ENCODE assay signal across 19 cellular contexts in the genomic region with DNA sequence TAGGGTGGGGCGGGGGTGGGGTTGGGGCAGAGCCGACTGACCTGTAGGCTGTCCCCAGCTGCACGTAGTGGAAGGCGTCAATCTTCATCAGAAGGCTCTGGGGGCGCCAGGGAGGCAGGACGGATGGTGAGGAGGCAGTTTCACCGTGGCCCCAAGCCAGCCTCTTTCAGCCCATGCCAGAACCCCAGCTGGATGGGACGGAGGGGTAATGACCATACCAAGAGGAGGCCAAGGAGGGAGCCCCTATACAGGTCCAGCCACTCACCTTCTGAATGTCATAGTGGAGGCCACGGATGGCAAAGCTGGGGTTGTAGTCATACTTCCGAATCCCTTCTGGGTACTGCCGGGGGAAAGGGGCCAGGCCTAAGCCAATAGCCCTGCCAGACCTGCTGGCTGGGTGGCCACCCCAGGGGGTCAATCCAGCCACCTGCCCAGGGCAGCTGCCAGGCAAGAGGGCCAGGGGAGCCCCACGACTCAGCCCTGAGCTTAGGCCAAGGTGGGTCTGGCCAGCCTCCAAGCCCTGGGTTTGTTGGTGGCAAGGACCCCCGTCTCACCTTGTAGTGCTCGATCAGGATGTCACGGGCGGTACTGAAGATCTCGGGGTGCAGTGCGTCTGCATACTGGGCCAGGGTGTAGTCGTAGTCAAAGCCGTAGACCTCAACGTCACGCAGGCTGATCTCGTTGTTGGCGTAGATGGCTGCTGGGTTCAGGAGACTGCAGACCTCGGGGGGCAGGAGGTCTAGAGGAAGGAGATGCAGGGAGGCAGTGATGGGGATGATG. TPM values are rescaled to one million over a fixed set of nuclear protein-coding genes. Genes with fewer than 3 reads are reported as not detected.
DNase-seq lines count a peak whose midpoint lies in the region; ATAC-seq, FAIRE-seq and TF ChIP-seq lines count a peak whose summit lies in the region.
"Had no signal": no experiment of that assay in that cellular context is flagged by ENCODE, and none has a peak within 500 bp of the region (broad histone marks: within the 10 kb centered on the region; RNA-seq: fewer than 3 reads in every experiment).

No MANE protein-coding gene starts in this region.

- no peaks in the 10 kb centered on the region for H4K20me1 ChIP-seq in endothelial cell of umbilical vein (replicated peaks; ENCODE audit: control insufficient read depth, extremely low read depth, insufficient read depth, low read length)

- H3K27ac ChIP-seq in endothelial cell of umbilical vein (ENCODE audit: insufficient read depth, low read depth, low read length) (no peak overlapping the region), upper lobe of right lung (no peak overlapping the region)

- peaks cover 2% of the 10 kb centered on the region for H3K4me1 Mint-ChIP-seq in activated naive CD8-positive, alpha-beta T cell treated with anti-CD3 and anti-CD28 coated beads, Interleukin-2, amount 10 ng/mL, durations not matched to agents 7 days and 5 days
- H3K4me1 Mint-ChIP-seq in activated naive CD8-positive, alpha-beta T cell treated with anti-CD3 and anti-CD28 coated beads for 36 hours = peaks cover 6% of the 10 kb centered on the region
- H3K4me1 Mint-ChIP-seq: activated naive CD4-positive, alpha-beta T cell treated with anti-CD3 and anti-CD28 coated beads, Interleukin-2, amount 50 U/mL, for 24 hours had no signal

- H3K79me2 ChIP-seq in endothelial cell of umbilical vein (ENCODE audit: control insufficient read depth, insufficient read depth, low read length) = peaks cover 41% of the 10 kb centered on the region

- no peaks in the 10 kb centered on the region for H3K27me3 ChIP-seq in endothelial cell of umbilical vein (ENCODE audit: control insufficient read depth in 2 of 2, insufficient read depth in 2 of 2, low read length in 2 of 2)
- no peaks in the 10 kb centered on the region for H3K27me3 ChIP-seq in upper lobe of right lung
- H3K27me3 ChIP-seq: tibial nerve had no signal

- DNase-seq in activated naive CD8-positive, alpha-beta T cell treated with anti-CD3 and anti-CD28 coated beads, Interleukin-2, amount 10 ng/mL, durations not matched to agents 7 days and 5 days = peak; percentile 27
- no peak for DNase-seq in activated naive CD8-positive, alpha-beta T cell treated with anti-CD3 and anti-CD28 coated beads for 36 hours
- DNase-seq in endothelial cell of umbilical vein (ENCODE audit: low read depth, low spot score) (no peak), mesenteric fat pad (ENCODE audit: low spot score) (peak; percentile 81), upper lobe of right lung (peak; percentile 62), G401 (ENCODE audit: low spot score) (no peak), NCI-H1105 treated with DMSO at 0.1 percent for 48 hours (lab: John Stamatoyannopoulos, UW) (no peak), NCI-H2029 (lab: John Stamatoyannopoulos, UW) (no peak)
- DNase-seq: activated CD8-positive, alpha-beta memory T cell treated with anti-CD3 and anti-CD28 coated beads, Interleukin-2, amount 10 ng/mL, durations not matched to agents 7 days and 5 days; effector CD4-positive, alpha-beta T cell; EL; H9; MM.1S; NCI-H69; PC-3 had no signal

- POLR2A ChIA-PET in activated naive CD8-positive, alpha-beta T cell treated with anti-CD3 and anti-CD28 coated beads, Interleukin-2, amount 10 ng/mL, durations not matched to agents 7 days and 5 days (lab: Charles Lee) = no interaction called here
- POLR2A ChIA-PET in endothelial cell of umbilical vein (lab: Charles Lee) = no interaction called here

- no peak overlapping the region for H3K4me3 ChIP-seq in endothelial cell of umbilical vein (replicated peaks in 1 of 3; ENCODE audit: insufficient read depth in 1 of 3, low read depth in 1 of 3, low read length in 3 of 3)
- H3K4me3 ChIP-seq in upper lobe of right lung = no peak overlapping the region
- H3K4me3 ChIP-seq: tibial nerve had no signal

- H3K9me3 ChIP-seq in endothelial cell of umbilical vein (replicated peaks; ENCODE audit: control insufficient read depth, insufficient read depth, low read length) = no peaks in the 10 kb centered on the region
- no peaks in the 10 kb centered on the region for H3K9me3 ChIP-seq in upper lobe of right lung
- H3K9me3 ChIP-seq: tibial nerve had no signal

- H3K27ac Mint-ChIP-seq in activated naive CD8-positive, alpha-beta T cell treated with anti-CD3 and anti-CD28 coated beads, Interleukin-2, amount 10 ng/mL, durations not matched to agents 7 days and 5 days = no peak overlapping the region
- H3K27ac Mint-ChIP-seq in activated naive CD8-positive, alpha-beta T cell treated with anti-CD3 and anti-CD28 coated beads for 36 hours = no peak overlapping the region
- H3K27ac Mint-ChIP-seq: activated CD8-positive, alpha-beta memory T cell treated with anti-CD3 and anti-CD28 coated beads, Interleukin-2, amount 10 ng/mL, durations not matched to agents 7 days and 5 days; activated naive CD4-positive, alpha-beta T cell treated with anti-CD3 and anti-CD28 coated beads, Interleukin-2, amount 50 U/mL, for 24 hours; stimulated activated effector memory CD8-positive, alpha-beta T cell treated with anti-CD3 and anti-CD28 coated beads, Interleukin-12 subunit alpha, Interleukin-12 subunit beta, amount 100 ng/mL, for 72 hours had no signal

- H3K4me3 Mint-ChIP-seq in activated naive CD8-positive, alpha-beta T cell treated with anti-CD3 and anti-CD28 coated beads, Interleukin-2, amount 10 ng/mL, durations not matched to agents 7 days and 5 days = no peak overlapping the region
- no peak overlapping the region for H3K4me3 Mint-ChIP-seq in activated naive CD8-positive, alpha-beta T cell treated with anti-CD3 and anti-CD28 coated beads for 36 hours
- H3K4me3 Mint-ChIP-seq: activated CD8-positive, alpha-beta memory T cell treated with anti-CD3 and anti-CD28 coated beads, Interleukin-2, amount 10 ng/mL, durations not matched to agents 7 days and 5 days; activated naive CD4-positive, alpha-beta T cell treated with anti-CD3 and anti-CD28 coated beads, Interleukin-2, amount 50 U/mL, for 24 hours; H9; stimulated activated effector memory CD8-positive, alpha-beta T cell treated with anti-CD3 and anti-CD28 coated beads, Interleukin-12 subunit alpha, Interleukin-12 subunit beta, amount 100 ng/mL, for 72 hours had no signal

- TF ChIP-seq CTCF in endothelial cell of umbilical vein (IDR thresholded peaks at IDR 0.05; ENCODE audit: extremely low read depth in 1 of 2, insufficient read depth in 1 of 2, low read depth in 1 of 2, low read length in 2 of 2) = no peak
- TF ChIP-seq CTCF in upper lobe of right lung (IDR thresholded peaks at IDR 0.05) = no peak

- H3K4me1 ChIP-seq in endothelial cell of umbilical vein (ENCODE audit: control insufficient read depth, extremely low read depth, insufficient read depth, low read length) = peaks cover 36% of the 10 kb centered on the region
- H3K4me1 ChIP-seq in upper lobe of right lung = peaks cover 61% of the 10 kb centered on the region

- CTCF ChIA-PET in endothelial cell of umbilical vein (lab: Charles Lee) = no interaction called here

- no peak overlapping the region for H2AFZ ChIP-seq in endothelial cell of umbilical vein (ENCODE audit: low read depth, low read length)

- no peak for TF ChIP-seq POLR2A in endothelial cell of umbilical vein (IDR thresholded peaks at IDR 0.05; ENCODE audit: low read depth, low read length)

- H3K4me2 ChIP-seq in endothelial cell of umbilical vein (ENCODE audit: insufficient read depth, low read length) = no peak overlapping the region

- no peak for ATAC-seq in activated naive CD8-positive, alpha-beta T cell treated with anti-CD3 and anti-CD28 coated beads, Interleukin-2, amount 10 ng/mL, durations not matched to agents 7 days and 5 days (ENCODE audit: low read depth)
- no peak for ATAC-seq in upper lobe of right lung
- ATAC-seq: activated CD8-positive, alpha-beta memory T cell treated with anti-CD3 and anti-CD28 coated beads, Interleukin-2, amount 10 ng/mL, durations not matched to agents 7 days and 5 days; PC-3; stimulated activated effector memory CD8-positive, alpha-beta T cell treated with anti-CD3 and anti-CD28 coated beads, Interleukin-12 subunit alpha, Interleukin-12 subunit beta, amount 100 ng/mL, for 72 hours had no signal

- no peak for FAIRE-seq in endothelial cell of umbilical vein (lab: Jason Lieb, UNC)
- FAIRE-seq: bronchial epithelial cell had no signal

- H3K9me1 ChIP-seq in endothelial cell of umbilical vein (replicated peaks; ENCODE audit: control insufficient read depth, extremely low read depth, insufficient read depth, low read length) = no peaks in the 10 kb centered on the region

- H3K27me3 Mint-ChIP-seq in activated naive CD8-positive, alpha-beta T cell treated with anti-CD3 and anti-CD28 coated beads, Interleukin-2, amount 10 ng/mL, durations not matched to agents 7 days and 5 days = no peaks in the 10 kb centered on the region
- H3K27me3 Mint-ChIP-seq in activated naive CD8-positive, alpha-beta T cell treated with anti-CD3 and anti-CD28 coated beads for 36 hours = no peaks in the 10 kb centered on the region
- H3K27me3 Mint-ChIP-seq: activated CD8-positive, alpha-beta memory T cell treated with anti-CD3 and anti-CD28 coated beads, Interleukin-2, amount 10 ng/mL, durations not matched to agents 7 days and 5 days; activated naive CD4-positive, alpha-beta T cell treated with anti-CD3 and anti-CD28 coated beads, Interleukin-2, amount 50 U/mL, for 24 hours had no signal

- dilution Hi-C loops in endothelial cell of umbilical vein (cut with MboI; ENCODE audit: extremely low pct_ligation_motif_present, low sequenced_read_pairs) = no loop called here

- no peaks in the 10 kb centered on the region for H3K9me3 Mint-ChIP-seq in activated naive CD8-positive, alpha-beta T cell treated with anti-CD3 and anti-CD28 coated beads, Interleukin-2, amount 10 ng/mL, durations not matched to agents 7 days and 5 days
- H3K9me3 Mint-ChIP-seq in activated naive CD8-positive, alpha-beta T cell treated with anti-CD3 and anti-CD28 coated beads for 36 hours = no peaks in the 10 kb centered on the region
- H3K9me3 Mint-ChIP-seq: activated naive CD4-positive, alpha-beta T cell treated with anti-CD3 and anti-CD28 coated beads, Interleukin-2, amount 50 U/mL, for 24 hours; H9; stimulated activated effector memory CD8-positive, alpha-beta T cell treated with anti-CD3 and anti-CD28 coated beads, Interleukin-12 subunit alpha, Interleukin-12 subunit beta, amount 100 ng/mL, for 72 hours had no signal

- intact Hi-C loops in endothelial cell of umbilical vein (cut with micrococcal nuclease) (no loop called here), upper lobe of right lung (cut with DNase I) (loop anchor here (10.0 kb wide), 1 partner anchor 54 kb away; no protein-coding TSS in a partner anchor)

- in situ Hi-C loops in G401 (cut with HindIII; ENCODE audit: low sequenced_read_pairs) = no loop called here

- no TSS peak for BruUV-seq in endothelial cell of umbilical vein (replicated peaks; lab: Mats Ljungman, UMichigan)

- H3K9ac ChIP-seq in endothelial cell of umbilical vein (replicated peaks; ENCODE audit: extremely low read depth, insufficient read depth, low read length) = no peak overlapping the region

- H3K36me3 Mint-ChIP-seq in activated naive CD8-positive, alpha-beta T cell treated with anti-CD3 and anti-CD28 coated beads, Interleukin-2, amount 10 ng/mL, durations not matched to agents 7 days and 5 days = peaks cover 7% of the 10 kb centered on the region
- peaks cover 6% of the 10 kb centered on the region for H3K36me3 Mint-ChIP-seq in activated naive CD8-positive, alpha-beta T cell treated with anti-CD3 and anti-CD28 coated beads for 36 hours
- H3K36me3 Mint-ChIP-seq: activated naive CD4-positive, alpha-beta T cell treated with anti-CD3 and anti-CD28 coated beads, Interleukin-2, amount 50 U/mL, for 24 hours had no signal

- H3K36me3 ChIP-seq in endothelial cell of umbilical vein (ENCODE audit: control insufficient read depth in 2 of 2, extremely low read depth in 1 of 2, insufficient read depth in 2 of 2, low read length in 2 of 2) (peaks cover 9 to 36% of the 10 kb centered on the region in 2 experiments), upper lobe of right lung (peaks cover 11% of the 10 kb centered on the region)

RNA-seq across cellular contexts. Expression of gene NT5DC2, which starts 4.9 kb away (rescaled TPM):
- total RNA-seq in activated naive CD8-positive, alpha-beta T cell treated with anti-CD3 and anti-CD28 coated beads, Interleukin-2, amount 10 ng/mL, durations not matched to agents 7 days and 5 days = 10 to 100 TPM; 22.3 to 28.7 TPM
- total RNA-seq in activated naive CD8-positive, alpha-beta T cell treated with anti-CD3 and anti-CD28 coated beads for 36 hours = 10 to 100 TPM; 66.6 to 73.4 TPM
- total RNA-seq in endothelial cell of umbilical vein (298 and 327 TPM in 2 replicates), mesenteric fat pad (38.5 TPM), upper lobe of right lung (39.7 TPM)
- 402 and 516 TPM in 2 replicates for polyA plus RNA-seq in endothelial cell of umbilical vein
- 255 and 292 TPM in 2 replicates for polyA plus RNA-seq in endothelial cell of umbilical vein (2011; cell fraction: cytosol; rRNA removed)
- 357 and 428 TPM in 2 replicates for polyA plus RNA-seq in endothelial cell of umbilical vein (2011; cell fraction: nucleus; rRNA removed)
- 145 and 210 TPM in 2 replicates for polyA plus RNA-seq in endothelial cell of umbilical vein (2012)
- 347 and 373 TPM in 2 replicates for polyA minus RNA-seq in endothelial cell of umbilical vein
- polyA minus RNA-seq in endothelial cell of umbilical vein (2011; cell fraction: cytosol; rRNA and poly(A)+ RNA removed) = 52.0 TPM
- 114 and 115 TPM in 2 replicates for polyA minus RNA-seq in endothelial cell of umbilical vein (2011; cell fraction: nucleus; rRNA and poly(A)+ RNA removed)
- total RNA-seq in G401 (2014; rRNA removed; shearing (Covaris generic)) = 36.9 and 53.2 TPM in 2 replicates

RNA-seq across cellular contexts. Expression of gene UQCC5, which starts 7.6 kb away (rescaled TPM):
- total RNA-seq in activated naive CD8-positive, alpha-beta T cell treated with anti-CD3 and anti-CD28 coated beads, Interleukin-2, amount 10 ng/mL, durations not matched to agents 7 days and 5 days = 10 to 100 TPM in 1 of 2 experiments, 1 to 10 TPM in 1; 8.5 to 12.8 TPM
- 10 to 100 TPM; 23.4 to 23.6 TPM for total RNA-seq in activated naive CD8-positive, alpha-beta T cell treated with anti-CD3 and anti-CD28 coated beads for 36 hours
- 22.6 and 34.6 TPM in 2 replicates for total RNA-seq in endothelial cell of umbilical vein
- polyA plus RNA-seq in endothelial cell of umbilical vein = 9.9 and 28.2 TPM in 2 replicates
- 28.9 and 42.1 TPM in 2 replicates for polyA plus RNA-seq in endothelial cell of umbilical vein (2011; cell fraction: cytosol; rRNA removed)
- polyA plus RNA-seq in endothelial cell of umbilical vein (2011; cell fraction: nucleus; rRNA removed) = 2.6 and 33.3 TPM in 2 replicates
- polyA plus RNA-seq in endothelial cell of umbilical vein (2012) = 45.1 and 51.6 TPM in 2 replicates
- 7.4 and 8.1 TPM in 2 replicates for polyA minus RNA-seq in endothelial cell of umbilical vein
- 15.5 TPM for polyA minus RNA-seq in endothelial cell of umbilical vein (2011; cell fraction: cytosol; rRNA and poly(A)+ RNA removed)
- polyA minus RNA-seq in endothelial cell of umbilical vein (2011; cell fraction: nucleus; rRNA and poly(A)+ RNA removed) = 5.8 and 6.4 TPM in 2 replicates
- total RNA-seq in mesenteric fat pad = 23.2 TPM
- 16.6 TPM for total RNA-seq in upper lobe of right lung
- 4.2 and 48.9 TPM in 2 replicates for total RNA-seq in G401 (2014; rRNA removed; shearing (Covaris generic))

RNA-seq across cellular contexts. Expression of gene STAB1, which starts 33.6 kb away (rescaled TPM):
- total RNA-seq in activated naive CD8-positive, alpha-beta T cell treated with anti-CD3 and anti-CD28 coated beads, Interleukin-2, amount 10 ng/mL, durations not matched to agents 7 days and 5 days = 10 to 100 TPM; 10.5 to 13.0 TPM
- total RNA-seq in activated naive CD8-positive, alpha-beta T cell treated with anti-CD3 and anti-CD28 coated beads for 36 hours = under 1 TPM; 0.08 to 0.10 TPM
- total RNA-seq in endothelial cell of umbilical vein (340 and 369 TPM in 2 replicates), mesenteric fat pad (557 TPM), upper lobe of right lung (152 TPM)
- polyA plus RNA-seq in endothelial cell of umbilical vein = 369 and 413 TPM in 2 replicates
- 195 and 214 TPM in 2 replicates for polyA plus RNA-seq in endothelial cell of umbilical vein (2011; cell fraction: cytosol; rRNA removed)
- polyA plus RNA-seq in endothelial cell of umbilical vein (2011; cell fraction: nucleus; rRNA removed) = 2,566 and 2,674 TPM in 2 replicates
- polyA plus RNA-seq in endothelial cell of umbilical vein (2012) = 262 and 312 TPM in 2 replicates
- 291 and 381 TPM in 2 replicates for polyA minus RNA-seq in endothelial cell of umbilical vein
- not detected for polyA minus RNA-seq in endothelial cell of umbilical vein (2011; cell fraction: cytosol; rRNA and poly(A)+ RNA removed)
- 622 and 778 TPM in 2 replicates for polyA minus RNA-seq in endothelial cell of umbilical vein (2011; cell fraction: nucleus; rRNA and poly(A)+ RNA removed)
- total RNA-seq in G401 (2014; rRNA removed; shearing (Covaris generic)) = not detected in 2 replicates
- total RNA-seq: activated CD8-positive, alpha-beta memory T cell treated with anti-CD3 and anti-CD28 coated beads, Interleukin-2, amount 10 ng/mL, durations not matched to agents 7 days and 5 days had no signal

Comparison
In these comparisons a context has a peak if more than half of its experiments do, and no peak if none do; other contexts are left out.
1. DNase-seq: peak in activated naive CD8-positive, alpha-beta T cell treated with anti-CD3 and anti-CD28 coated beads, Interleukin-2, amount 10 ng/mL, durations not matched to agents 7 days and 5 days (single experiment), mesenteric fat pad (single experiment) and upper lobe of right lung (single experiment); none in activated naive CD8-positive, alpha-beta T cell treated with anti-CD3 and anti-CD28 coated beads for 36 hours (single experiment), endothelial cell of umbilical vein (single experiment), G401 (single experiment), NCI-H1105 treated with DMSO at 0.1 percent for 48 hours (single experiment) and NCI-H2029 (single experiment).
2. RNA of gene STAB1, which starts 33.6 kb away (total RNA-seq): 557 TPM in mesenteric fat pad (single experiment), 340 to 369 TPM in endothelial cell of umbilical vein and 152 TPM in upper lobe of right lung (single experiment); 10.5 to 13.0 TPM in activated naive CD8-positive, alpha-beta T cell treated with anti-CD3 and anti-CD28 coated beads, Interleukin-2, amount 10 ng/mL, durations not matched to agents 7 days and 5 days, 0.08 to 0.10 TPM in activated naive CD8-positive, alpha-beta T cell treated with anti-CD3 and anti-CD28 coated beads for 36 hours and not detected in G401; every median in the first group is over 10 times any median in the second.